In the genomic region with DNA sequence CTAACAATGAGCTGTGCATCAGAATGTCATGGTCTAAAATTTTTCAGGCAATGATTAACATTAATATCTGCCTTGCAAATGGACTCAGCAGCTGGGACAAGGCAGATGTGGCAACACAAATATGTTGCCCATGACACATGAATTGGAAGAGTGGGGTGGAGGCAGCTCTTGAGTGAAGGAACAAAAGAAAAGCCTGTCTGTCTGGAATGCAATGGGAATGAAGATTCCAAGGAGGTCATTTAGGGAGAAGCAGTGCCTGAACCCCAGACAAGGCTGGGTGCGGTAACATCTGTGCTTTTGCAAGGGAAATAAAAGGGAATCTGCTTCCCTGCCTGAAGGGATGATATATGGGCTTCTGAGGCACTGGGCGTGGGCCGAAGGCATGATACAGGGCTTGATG, we compare ENCODE assay signal across 23 cellular contexts.
"Had no signal": no experiment of that assay in that cellular context is flagged by ENCODE, and none has a peak within 500 bp of the region (broad histone marks: within the 10 kb centered on the region; RNA-seq: fewer than 3 reads in every experiment).

No MANE protein-coding gene starts in this region.

- H3K27me3 Mint-ChIP-seq: activated CD4-positive, alpha-beta memory T cell treated with anti-CD3 and anti-CD28 coated beads, Interleukin-2, amount 10 ng/mL, durations not matched to agents 7 days and 5 days had no signal

- DNase-seq: activated CD4-positive, alpha-beta memory T cell treated with anti-CD3 and anti-CD28 coated beads, Interleukin-2, amount 10 ng/mL, durations not matched to agents 7 days and 5 days; activated CD4-positive, alpha-beta T cell treated with anti-CD3 and anti-CD28 coated beads for 4 hours; activated effector memory CD4-positive, alpha-beta T cell treated with Interleukin-2 at 50 U/mL for 16 hours; activated naive CD4-positive, alpha-beta T cell treated with anti-CD3 and anti-CD28 coated beads, Interleukin-2, amount 50 U/mL, for 16 hours; activated T-cell treated with anti-CD3 and anti-CD28 coated beads, Interleukin-2, amount 50 U/mL, for 4 hours; central memory CD4-positive, alpha-beta T cell; cortex of kidney; effector CD4-positive, alpha-beta T cell; hypothalamus; kidney glomerular epithelial cell; mesenchymal stem cell; nucleus accumbens; stimulated activated CD4-positive, alpha-beta T cell treated with anti-CD3 and anti-CD28 coated beads, Interleukin-4, amount 100 ng/mL, for 4 hours; stimulated activated CD8-positive, alpha-beta memory T cell treated with anti-CD3 and anti-CD28 coated beads, Interleukin-4, amount 100 ng/mL, for 48 hours; stimulated activated naive CD4-positive, alpha-beta T cell treated with Interleukin-2 at 50 U/mL for 16 hours; substantia nigra; T-helper 2 cell; transverse colon had no signal

- H3K4me3 Mint-ChIP-seq: activated CD4-positive, alpha-beta memory T cell treated with anti-CD3 and anti-CD28 coated beads, Interleukin-2, amount 10 ng/mL, durations not matched to agents 7 days and 5 days; activated T-cell treated with anti-CD3 and anti-CD28 coated beads, Interleukin-2, amount 50 U/mL, for 4 hours; nephron; WTC11 had no signal

- H3K4me3 ChIP-seq: right atrium auricular region, skin epidermis, transverse colon, vagina had no signal

- H3K27ac ChIP-seq: right atrium auricular region, transverse colon, vagina had no signal

- H3K4me1 Mint-ChIP-seq: activated CD4-positive, alpha-beta memory T cell treated with anti-CD3 and anti-CD28 coated beads, Interleukin-2, amount 10 ng/mL, durations not matched to agents 7 days and 5 days; nephron had no signal

- H3K27ac Mint-ChIP-seq: activated CD4-positive, alpha-beta memory T cell treated with anti-CD3 and anti-CD28 coated beads, Interleukin-2, amount 10 ng/mL, durations not matched to agents 7 days and 5 days; nephron; WTC11 had no signal

- ATAC-seq: activated T-cell treated with anti-CD3 and anti-CD28 coated beads, Interleukin-2, amount 50 U/mL, for 4 hours; WTC11 had no signal
